In the genomic region with DNA sequence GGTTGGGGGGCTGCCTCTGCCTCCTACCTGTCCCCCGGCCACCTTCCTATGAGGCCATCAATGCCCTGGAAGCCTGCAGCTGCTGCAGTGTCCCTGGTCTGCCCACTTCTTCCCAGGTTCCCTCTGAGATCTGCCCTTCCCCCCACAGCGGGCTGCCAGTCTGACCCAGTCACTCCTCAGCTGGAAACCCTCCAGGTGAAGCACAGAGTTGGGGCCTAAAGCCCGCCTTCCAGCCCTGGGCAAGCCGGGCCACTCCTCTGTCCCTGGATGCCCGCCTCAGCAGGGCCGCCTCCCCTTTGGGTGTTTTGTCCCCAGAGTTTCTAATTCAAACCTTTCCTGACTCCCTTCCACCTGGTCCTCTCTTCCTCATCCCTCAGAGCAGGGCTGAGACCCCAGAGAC, we compare ENCODE assay signal across 24 cellular contexts.
A peak's percentile ranks its signal among the peaks of the same experiment; 100 is the strongest.
DNase-seq lines count a peak whose midpoint lies in the region; ATAC-seq and TF ChIP-seq lines count a peak whose summit lies in the region.
"Had no signal": no experiment of that assay in that cellular context is flagged by ENCODE, and none has a peak within 500 bp of the region (broad histone marks: within the 10 kb centered on the region; RNA-seq: fewer than 3 reads in every experiment).

No MANE protein-coding gene starts in this region.

- H3K27ac ChIP-seq in WERI-Rb-1: peak overlapping the region; percentile 79
- H3K27ac ChIP-seq: 22Rv1, HL-60 had no signal

- no peaks in the 10 kb centered on the region for H3K9me3 ChIP-seq in WERI-Rb-1 (ENCODE audit: severe bottlenecking)
- H3K9me3 ChIP-seq: BE2C, SK-N-SH had no signal

- no peaks in the 10 kb centered on the region for H3K27me3 ChIP-seq in WERI-Rb-1 (ENCODE audit: insufficient read depth, low read depth, severe bottlenecking)
- H3K27me3 ChIP-seq: BE2C had no signal

- TF ChIP-seq CTCF in WERI-Rb-1 (IDR thresholded peaks at IDR 0.05; ENCODE audit: low read depth, low read length): no peak

- no peaks in the 10 kb centered on the region for H3K36me3 ChIP-seq in WERI-Rb-1
- H3K36me3 ChIP-seq: BE2C had no signal

- ATAC-seq in Right ventricle myocardium inferior (no peak), left cardiac atrium (no peak)
- ATAC-seq: GM12878, GM23338, HCT116 had no signal

- peak; percentile 41 for DNase-seq in Right ventricle myocardium inferior (ENCODE audit: missing footprints)
- DNase-seq in left cardiac atrium: no peak
- peak; percentile 62 for DNase-seq in M059J (ENCODE audit: low read depth)
- DNase-seq in WERI-Rb-1: no peak
- DNase-seq in NCI-H2029 (lab: John Stamatoyannopoulos, UW): no peak
- no peak for DNase-seq in SW 1271 (lab: John Stamatoyannopoulos, UW)
- no peak for DNase-seq in NCI-H1092 treated with DMSO at 0.1 percent for 48 hours (lab: John Stamatoyannopoulos, UW)
- DNase-seq: ACHN; BE2C; CD4-positive, CD25-positive, alpha-beta regulatory T cell; DMS53; NCI-H1105; NCI-H146; NCI-H1930; NCI-H446; NCI-H524 treated with DMSO at 0.1 percent for 48 hours; NCI-H774; SIG-M5; SK-N-SH had no signal

- no peak overlapping the region for H3K4me3 ChIP-seq in WERI-Rb-1 (ENCODE audit: low read depth, low read length)
- H3K4me3 ChIP-seq: GM12878, GM23338 had no signal

- intact Hi-C loops in Right ventricle myocardium inferior (cut with DNase I): no loop called here
- intact Hi-C loops in left cardiac atrium (cut with DNase I): no loop called here

Comparison
In these comparisons a context has a peak if more than half of its experiments do, and no peak if none do; other contexts are left out.
1. DNase-seq: peak in Right ventricle myocardium inferior (single experiment) and M059J (single experiment); none in left cardiac atrium (single experiment), WERI-Rb-1 (single experiment), NCI-H2029 (single experiment), SW 1271 (0 of 2) and NCI-H1092 treated with DMSO at 0.1 percent for 48 hours (single experiment).